ENCODE assay signal across 9 cellular contexts in the genomic region with DNA sequence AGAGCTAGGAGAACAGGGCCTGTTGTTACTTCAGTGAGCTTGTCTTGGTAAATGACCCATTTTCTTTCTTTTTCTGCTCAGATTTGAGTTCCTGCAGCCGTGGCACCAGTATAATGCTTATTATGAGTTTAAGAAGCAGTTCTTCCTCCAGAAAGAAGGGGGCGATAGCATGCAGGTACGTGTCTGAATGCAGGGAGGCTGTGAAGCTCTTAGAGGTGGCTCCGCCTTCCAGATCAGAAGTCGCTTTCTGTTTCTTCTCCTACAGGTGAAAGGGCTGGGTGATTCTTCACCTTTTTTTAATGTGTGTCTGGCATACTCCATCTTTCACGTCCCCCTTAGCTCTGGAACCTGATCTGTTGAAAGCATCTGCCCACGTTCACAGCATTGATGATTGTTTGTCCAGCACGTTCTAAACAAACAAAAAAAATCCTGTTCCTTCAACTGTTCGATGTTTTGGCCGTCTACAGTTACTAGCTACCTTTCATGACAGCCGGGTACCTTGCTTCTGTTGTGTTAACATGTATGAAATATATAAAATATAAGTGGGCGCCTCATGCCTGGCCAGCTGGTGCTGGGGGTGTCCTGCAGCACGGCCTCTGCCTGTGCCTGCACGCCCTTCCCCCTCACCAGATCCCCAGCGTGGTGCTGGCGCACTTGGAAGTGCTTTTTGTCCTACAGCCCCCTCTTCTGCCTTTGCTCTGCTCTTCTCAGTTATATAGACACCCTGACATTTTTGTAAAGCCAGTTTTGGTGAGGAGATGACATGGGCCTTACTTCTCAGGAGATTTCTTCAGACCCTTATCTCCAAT. TPM values are rescaled to one million over a fixed set of nuclear protein-coding genes. Genes with fewer than 3 reads are reported as not detected.
DNase-seq lines count a peak whose midpoint lies in the region; ATAC-seq and TF ChIP-seq lines count a peak whose summit lies in the region.
"Had no signal": no experiment of that assay in that cellular context is flagged by ENCODE, and none has a peak within 500 bp of the region (broad histone marks: within the 10 kb centered on the region; RNA-seq: fewer than 3 reads in every experiment).

No MANE protein-coding gene starts in this region.

- no peak overlapping the region for H3K9ac ChIP-seq in HCT116 (ENCODE audit: low read length)
- H3K9ac ChIP-seq: BLaER1 treated with 17β-estradiol and CSF1 and Interleukin-3, amounts not matched to agents 10 nM and 100 nM had no signal

- H3K9me3 ChIP-seq in HCT116 (ENCODE audit: control insufficient read depth in 1 of 2, insufficient read depth in 1 of 2, low read depth in 1 of 2, low read length in 2 of 2), result no peaks in the 10 kb centered on the region
- no peaks in the 10 kb centered on the region for H3K9me3 ChIP-seq in Panc1 (ENCODE audit: control insufficient read depth, insufficient read depth, low read depth, low read length)
- no peaks in the 10 kb centered on the region for H3K9me3 ChIP-seq in effector memory CD4-positive, alpha-beta T cell (ENCODE audit: control insufficient read depth, low read length)
- H3K9me3 ChIP-seq: BLaER1 treated with 17β-estradiol and CSF1 and Interleukin-3, amounts not matched to agents 10 nM and 100 nM had no signal

- DNase-seq in NCI-H1436 (lab: John Stamatoyannopoulos, UW), result peak; percentile 11
- DNase-seq in NCI-H1436 treated with DMSO at 0.1 percent for 48 hours (lab: John Stamatoyannopoulos, UW), result no peak
- DNase-seq in HCT116 (ENCODE audit: low read depth, low spot score), result peak; percentile 47
- no peak for DNase-seq in Panc1 (ENCODE audit: low read depth, low spot score)
- peak; percentile 19 for DNase-seq in stimulated activated naive B cell treated with anti-CD40 and anti-IgM and Interleukin-4, amounts not matched to agents 10 μg/mL and 1 μg/mL and 100 μg/mL, for 72 hours
- no peak for DNase-seq in effector memory CD4-positive, alpha-beta T cell
- DNase-seq in Ammon's horn (ENCODE audit: low spot score), result no peak

- no peak for TF ChIP-seq POLR2A in HCT116 (IDR thresholded peaks at IDR 0.05; ENCODE audit: borderline replicate concordance, extremely low read depth, insufficient read depth, insufficient read length)

- CTCF ChIA-PET in HCT116 (lab: Charles Lee), result interaction anchor here (1.1 to 1.2 kb wide), 3 partner anchors 9 to 26 kb away, joined by 4 to 6 read pairs (median 4); no protein-coding TSS in a partner anchor
- CTCF ChIA-PET in Panc1 (lab: Charles Lee), result interaction anchor here (0.6 kb wide), 1 partner anchor 120 kb away, joined by 3 read pairs; no protein-coding TSS in a partner anchor

- H3K4me1 ChIP-seq in HCT116 (ENCODE audit: control insufficient read depth in 1 of 2, insufficient read depth in 2 of 2, low read length in 2 of 2) (no peaks in the 10 kb centered on the region), Panc1 (ENCODE audit: control insufficient read depth, insufficient read depth, low read length) (no peaks in the 10 kb centered on the region; the same call in 1 of the 2 replicates)
- H3K4me1 ChIP-seq in effector memory CD4-positive, alpha-beta T cell (ENCODE audit: control insufficient read depth, insufficient read depth, low read length, poor library complexity, severe bottlenecking), result no peaks in the 10 kb centered on the region
- H3K4me1 ChIP-seq: BLaER1 treated with 17β-estradiol and CSF1 and Interleukin-3, amounts not matched to agents 10 nM and 100 nM had no signal

- H3K79me2 ChIP-seq in HCT116 (ENCODE audit: insufficient read depth, low read length), result peaks cover 3% of the 10 kb centered on the region; the same call in 1 of the 2 replicates

- no peaks in the 10 kb centered on the region for H3K9me2 ChIP-seq in HCT116 (ENCODE audit: insufficient read depth)

- peaks cover 6 to 7% of the 10 kb centered on the region in 2 donors for H3K4me1 Mint-ChIP-seq in stimulated activated naive B cell treated with anti-CD40 and anti-IgM and Interleukin-4, amounts not matched to agents 10 μg/mL and 1 μg/mL and 100 μg/mL, for 72 hours

- peaks cover 48 to 51% of the 10 kb centered on the region in 2 experiments for H3K36me3 ChIP-seq in HCT116 (ENCODE audit: control insufficient read depth in 1 of 2, insufficient read depth in 2 of 2, low read length in 2 of 2)
- peaks cover 16% of the 10 kb centered on the region for H3K36me3 ChIP-seq in Panc1 (ENCODE audit: control insufficient read depth, insufficient read depth, low read length)
- H3K36me3 ChIP-seq in effector memory CD4-positive, alpha-beta T cell (ENCODE audit: control insufficient read depth, insufficient read depth, low read length), result peaks cover 66% of the 10 kb centered on the region

- RAD21 ChIA-PET in HCT116 (lab: Charles Lee; ENCODE audit: low non-redundant PET in 1 of 2, low total read pairs in 2 of 2, uncharacterized antibody in 2 of 2, unreplicated experiment in 2 of 2), result no interaction called here

- no peaks in the 10 kb centered on the region; the same call in 1 of the 2 replicates for H4K20me1 ChIP-seq in HCT116 (ENCODE audit: insufficient read depth)

- TF ChIP-seq RAD21 in HCT116 (IDR thresholded peaks at IDR 0.05; ENCODE audit: low read depth), result peak; percentile 47

- H3K27me3 ChIP-seq in HCT116 (ENCODE audit: insufficient read depth, low read length) (no peaks in the 10 kb centered on the region), Panc1 (ENCODE audit: control insufficient read depth, insufficient read depth, low read length) (no peaks in the 10 kb centered on the region)
- H3K27me3 ChIP-seq in effector memory CD4-positive, alpha-beta T cell (replicated peaks; ENCODE audit: control insufficient read depth, insufficient read depth, low read length, poor library complexity, severe bottlenecking), result no peaks in the 10 kb centered on the region
- H3K27me3 ChIP-seq: BLaER1 treated with 17β-estradiol and CSF1 and Interleukin-3, amounts not matched to agents 10 nM and 100 nM had no signal

- H3K27me3 Mint-ChIP-seq in stimulated activated naive B cell treated with anti-CD40 and anti-IgM and Interleukin-4, amounts not matched to agents 10 μg/mL and 1 μg/mL and 100 μg/mL, for 72 hours, result no peaks in the 10 kb centered on the region

- H3K4me2 ChIP-seq in HCT116 (ENCODE audit: low read length), result no peak overlapping the region
- H3K4me2 ChIP-seq: BLaER1 treated with 17β-estradiol and CSF1 and Interleukin-3, amounts not matched to agents 10 nM and 100 nM had no signal

- no TSS peak for BruUV-seq in HCT116 (replicated peaks; lab: Mats Ljungman, UMichigan)
- no TSS peak for BruUV-seq in Panc1 (replicated peaks; lab: Mats Ljungman, UMichigan)

- POLR2A ChIA-PET in HCT116 (lab: Charles Lee), result no interaction called here
- POLR2A ChIA-PET in Panc1 (lab: Charles Lee), result no interaction called here

- H3K27ac ChIP-seq in HCT116 (ENCODE audit: low read depth, low read length), result no peak overlapping the region
- H3K27ac ChIP-seq in Panc1 (ENCODE audit: low read length), result no peak overlapping the region
- H3K27ac ChIP-seq in cingulate gyrus (ENCODE audit: low read depth, low read length), result peak overlapping the region; percentile 39
- no peak overlapping the region for H3K27ac ChIP-seq in effector memory CD4-positive, alpha-beta T cell (ENCODE audit: insufficient read depth, low read length, poor library complexity, severe bottlenecking)
- H3K27ac ChIP-seq: BLaER1 treated with 17β-estradiol and CSF1 and Interleukin-3, amounts not matched to agents 10 nM and 100 nM had no signal

- no peaks in the 10 kb centered on the region for H3K9me3 Mint-ChIP-seq in stimulated activated naive B cell treated with anti-CD40 and anti-IgM and Interleukin-4, amounts not matched to agents 10 μg/mL and 1 μg/mL and 100 μg/mL, for 72 hours

- ATAC-seq in HCT116 (peak; percentile 91), Panc1 (peak; percentile 75)
- ATAC-seq in stimulated activated naive B cell treated with anti-CD40 and anti-IgM and Interleukin-4, amounts not matched to agents 10 μg/mL and 1 μg/mL and 100 μg/mL, for 72 hours (replicated peaks), result peak; percentile 80 to 83

- no peak overlapping the region for H3K4me3 ChIP-seq in HCT116 (replicated peaks in 1 of 2; ENCODE audit: low read depth in 1 of 2, low read length in 2 of 2)
- no peak overlapping the region for H3K4me3 ChIP-seq in Panc1 (ENCODE audit: low read depth in 2 of 2, low read length in 2 of 2)
- no peak overlapping the region for H3K4me3 ChIP-seq in effector memory CD4-positive, alpha-beta T cell (ENCODE audit: insufficient read depth, low read depth, low read length, poor library complexity, severe bottlenecking)
- H3K4me3 ChIP-seq: BLaER1 treated with 17β-estradiol and CSF1 and Interleukin-3, amounts not matched to agents 10 nM and 100 nM had no signal

- peaks cover 54 to 61% of the 10 kb centered on the region in 2 donors for H3K36me3 Mint-ChIP-seq in stimulated activated naive B cell treated with anti-CD40 and anti-IgM and Interleukin-4, amounts not matched to agents 10 μg/mL and 1 μg/mL and 100 μg/mL, for 72 hours

- no peak overlapping the region for H2AFZ ChIP-seq in HCT116 (ENCODE audit: low read depth, low read length, poor library complexity, severe bottlenecking)

- no peak overlapping the region for H3K27ac Mint-ChIP-seq in stimulated activated naive B cell treated with anti-CD40 and anti-IgM and Interleukin-4, amounts not matched to agents 10 μg/mL and 1 μg/mL and 100 μg/mL, for 72 hours

- intact Hi-C loops in HCT116 (cut with micrococcal nuclease) (no loop called here), Panc1 (cut with micrococcal nuclease; ENCODE audit: unreplicated experiment) (no loop called here)

- TF ChIP-seq CTCF in HCT116 (IDR thresholded peaks at IDR 0.05 in 2 of 3, conservative IDR thresholded peaks at IDR 0.05 in 1 of 3; ENCODE audit: borderline replicate concordance in 1 of 3, insufficient read depth in 1 of 3, low read depth in 2 of 3, low read length in 2 of 3), result peak; percentile 26 to 72 (median 70); a peak in 5 of 6 replicates
- TF ChIP-seq CTCF in Panc1 (IDR thresholded peaks at IDR 0.05), result no peak; the same call in none of the 2 replicates

- in situ Hi-C loops in Panc1 (cut with HindIII; ENCODE audit: low pct_unique_long_range_greater_than_20kb, low sequenced_read_pairs), result no loop called here

- H3K4me3 Mint-ChIP-seq in stimulated activated naive B cell treated with anti-CD40 and anti-IgM and Interleukin-4, amounts not matched to agents 10 μg/mL and 1 μg/mL and 100 μg/mL, for 72 hours, result no peak overlapping the region

RNA-seq across cellular contexts. Expression of a gene that starts 44.6 kb away (rescaled TPM):
- 50.4 TPM for total RNA-seq in HCT116 (2021; ENCODE audit: unreplicated experiment)
- 30.8 and 38.1 TPM in 2 replicates for polyA plus RNA-seq in HCT116 (2012)
- total RNA-seq in Panc1 (2021; ENCODE audit: unreplicated experiment), result 41.6 TPM
- 27.1 TPM for polyA plus RNA-seq in Panc1 (2012; ENCODE audit: insufficient read length)

Comparison
In these comparisons a context has a peak if more than half of its experiments do, and no peak if none do; other contexts are left out.
1. DNase-seq: peak in NCI-H1436 (single experiment), HCT116 (single experiment) and stimulated activated naive B cell treated with anti-CD40 and anti-IgM and Interleukin-4, amounts not matched to agents 10 μg/mL and 1 μg/mL and 100 μg/mL, for 72 hours (single experiment); none in NCI-H1436 treated with DMSO at 0.1 percent for 48 hours (single experiment), Panc1 (single experiment), effector memory CD4-positive, alpha-beta T cell (0 of 3) and Ammon's horn (single experiment).
2. Peak in every context shown above with its lines, with median percentiles within 50 percentile points of each other: ATAC-seq.